Comparison of ENCODE assay signal across 8 cellular contexts in the genomic region with DNA sequence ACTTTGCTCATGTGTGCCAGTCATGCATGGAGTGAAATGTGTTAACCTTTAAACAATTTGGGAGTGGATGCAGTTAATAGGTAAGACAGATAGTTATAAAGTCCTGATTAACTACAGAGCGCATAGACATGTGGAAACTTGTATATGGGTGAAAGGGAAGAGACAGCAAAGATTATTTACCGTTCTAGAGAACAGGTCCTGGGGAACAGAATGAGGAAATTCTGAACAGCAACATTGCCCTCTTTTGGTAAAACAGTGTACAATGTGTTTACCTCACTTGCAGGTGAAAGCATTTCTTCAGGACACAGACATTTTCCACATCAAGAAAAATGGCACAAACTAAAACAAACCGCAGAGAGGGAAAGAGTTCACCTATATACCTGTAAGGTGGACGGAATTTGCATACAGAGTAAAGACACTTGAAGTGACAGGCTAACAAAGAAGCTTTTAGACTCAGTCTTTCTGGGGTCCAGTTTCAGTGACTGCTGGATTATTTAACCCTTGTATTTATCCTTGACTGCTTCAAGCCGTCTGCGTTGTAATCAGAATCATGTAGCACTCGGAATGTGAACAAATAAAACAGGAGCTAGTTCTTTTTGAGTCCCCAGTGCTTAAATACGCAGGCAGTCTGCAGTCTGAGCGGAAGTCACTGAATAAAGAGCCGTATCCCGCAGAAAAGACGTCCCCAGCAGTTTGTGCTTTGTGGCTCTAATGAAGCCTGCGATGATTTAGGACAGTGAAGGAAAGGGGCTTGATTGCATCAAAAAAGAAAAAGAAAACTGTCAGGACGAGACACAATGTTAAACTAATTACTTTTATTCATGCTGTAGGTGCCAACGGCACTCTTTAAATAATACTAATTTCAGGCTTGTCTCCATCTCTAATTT.
DNase-seq lines count a peak whose midpoint lies in the region; ATAC-seq, FAIRE-seq and TF ChIP-seq lines count a peak whose summit lies in the region.

No MANE protein-coding gene starts in this region.

- TF ChIP-seq POLR2A in breast epithelium (IDR thresholded peaks at IDR 0.05) = no peak

- H3K4me3 ChIP-seq in BE2C (ENCODE audit: low read depth, low read length) = peak overlapping the region; percentile 55
- H3K4me3 ChIP-seq in breast epithelium = peak overlapping the region in 2 of 3 donors; percentile 41 to 61
- peak overlapping the region; percentile 71 to 80 for H3K4me3 ChIP-seq in kidney (ENCODE audit: low read length in 2 of 2)
- peak overlapping the region; percentile 19 to 28 for H3K4me3 ChIP-seq in tibial artery

- H3K36me3 ChIP-seq in BE2C (no peaks in the 10 kb centered on the region), breast epithelium (no peaks in the 10 kb centered on the region), kidney (ENCODE audit: control insufficient read depth in 1 of 2, insufficient read depth in 2 of 2, low read length in 2 of 2) (no peaks in the 10 kb centered on the region), tibial artery (no peaks in the 10 kb centered on the region)

- FAIRE-seq in kidney (lab: Jason Lieb, UNC) = peak; percentile 83

- H3K9me3 ChIP-seq in BE2C (no peaks in the 10 kb centered on the region), breast epithelium (no peaks in the 10 kb centered on the region), kidney (ENCODE audit: control insufficient read depth in 1 of 2, low read length in 2 of 2) (no peaks in the 10 kb centered on the region), tibial artery (no peaks in the 10 kb centered on the region)

- peak overlapping the region in 1 of 2 donors; percentile 38 for H3K9ac ChIP-seq in kidney (ENCODE audit: low read length in 2 of 2)

- H3K27me3 ChIP-seq in BE2C (no peaks in the 10 kb centered on the region), breast epithelium (no peaks in the 10 kb centered on the region), tibial artery (peaks cover 0 to 8% of the 10 kb centered on the region in 2 donors)

- H3K27ac ChIP-seq in breast epithelium (peak overlapping the region in 1 of 2 donors; percentile 29), kidney (ENCODE audit: low read depth in 2 of 2, low read length in 2 of 2) (no peak overlapping the region), tibial artery (no peak overlapping the region)

- DNase-seq in BE2C = peak; percentile 2
- DNase-seq in NCI-H526 (lab: John Stamatoyannopoulos, UW) = peak; percentile 84 to 90
- DNase-seq in breast epithelium (ENCODE audit: low spot score in 2 of 2) = no peak
- no peak for DNase-seq in kidney
- no peak for DNase-seq in tibial artery

- ATAC-seq in GM18858 (IDR thresholded peaks at IDR 0.05; ENCODE audit: unreplicated experiment) (peak; percentile 34), HG03378 (IDR thresholded peaks at IDR 0.05; ENCODE audit: unreplicated experiment) (peak; percentile 37), GM21360 (IDR thresholded peaks at IDR 0.05; ENCODE audit: unreplicated experiment) (no peak)

- TF ChIP-seq CTCF in BE2C (IDR thresholded peaks at IDR 0.05; ENCODE audit: low read depth, low read length) (peak; percentile 57), breast epithelium (IDR thresholded peaks at IDR 0.05) (peak in 2 of 3 donors; percentile 51 to 57), kidney (IDR thresholded peaks at IDR 0.05; ENCODE audit: borderline replicate concordance, extremely low read depth, insufficient read depth) (peak; percentile 38), tibial artery (IDR thresholded peaks at IDR 0.05) (peak in 1 of 2 experiments; percentile 19)

- H3K4me1 ChIP-seq in BE2C (no peaks in the 10 kb centered on the region), breast epithelium (no peaks in the 10 kb centered on the region), kidney (ENCODE audit: control insufficient read depth in 1 of 2, insufficient read depth in 1 of 2, low read depth in 1 of 2, low read length in 2 of 2) (no peaks in the 10 kb centered on the region), tibial artery (peaks cover 0 to 8% (median 4%) of the 10 kb centered on the region in 4 donors)

- intact Hi-C loops in breast epithelium (cut with DNase I; ENCODE audit: low total_unique reads) = no loop called here
- intact Hi-C loops in kidney (cut with DNase I) = no loop called here
- intact Hi-C loops in tibial artery (cut with DNase I; ENCODE audit: low total_unique reads) = no loop called here

Comparison
In these comparisons a context has a peak if more than half of its experiments do, and no peak if none do; other contexts are left out.
1. DNase-seq: peak in BE2C (single experiment) and NCI-H526 (2 of 2); none in breast epithelium (0 of 2), kidney (single experiment) and tibial artery (0 of 2).
2. H3K4me3 ChIP-seq: peak in every context shown above with its lines; median percentile 76 in kidney; 55 in BE2C; 51 in breast epithelium; 24 in tibial artery.